ENCODE assay signal across 1 cellular context in genomic region chr7:114931656-114932011, GRCh38.
TF ChIP-seq lines count a peak whose summit lies in the region.

No MANE protein-coding gene starts in this region.

TF ChIP-seq in H1, 55 proteins besides CTCF, POLR2A, EP300 and RAD21 (continued from another document):
- no peak for TF ChIP-seq CTBP2 (IDR thresholded peaks at IDR 0.05; ENCODE audit: borderline replicate concordance, insufficient read depth, insufficient read length, low read length)
- TF ChIP-seq JUN (IDR thresholded peaks at IDR 0.05; ENCODE audit: low read depth, low read length): no peak
- no peak for TF ChIP-seq SIN3A (conservative IDR thresholded peaks at IDR 0.05 in 1 of 2, IDR thresholded peaks at IDR 0.05 in 1 of 2; ENCODE audit: low read depth in 1 of 2, low read length in 2 of 2)
- TF ChIP-seq RXRA (IDR thresholded peaks at IDR 0.05; ENCODE audit: insufficient read depth, low read depth, low read length): no peak
- no peak for TF ChIP-seq TAF7 (optimal IDR thresholded peaks at IDR 0.05; ENCODE audit: borderline replicate concordance, low read depth, low read length)
- TF ChIP-seq MAX (IDR thresholded peaks at IDR 0.05): no peak
- no peak for TF ChIP-seq SP2 (IDR thresholded peaks at IDR 0.05; ENCODE audit: low read length)
- no peak for TF ChIP-seq RNF2 (IDR thresholded peaks at IDR 0.05; ENCODE audit: borderline replicate concordance, low read depth, low read length, missing control alignments, poor library complexity, severe bottlenecking)
- no peak for TF ChIP-seq HDAC2 (IDR thresholded peaks at IDR 0.05; ENCODE audit: borderline replicate concordance in 1 of 2, low read depth in 2 of 2, low read length in 2 of 2)
- TF ChIP-seq GABPA (IDR thresholded peaks at IDR 0.05; ENCODE audit: borderline replicate concordance, insufficient read depth, low read length): no peak
- TF ChIP-seq JUND (IDR thresholded peaks at IDR 0.05; ENCODE audit: low read length): no peak
- TF ChIP-seq POU5F1 (IDR thresholded peaks at IDR 0.05; ENCODE audit: low read depth, low read length): no peak
- TF ChIP-seq YY1 (IDR thresholded peaks at IDR 0.05; ENCODE audit: low read depth, low read length): no peak
- TF ChIP-seq KDM4A (IDR thresholded peaks at IDR 0.05; ENCODE audit: low read depth, low read length, severe bottlenecking): no peak
- TF ChIP-seq, protein P1, sequence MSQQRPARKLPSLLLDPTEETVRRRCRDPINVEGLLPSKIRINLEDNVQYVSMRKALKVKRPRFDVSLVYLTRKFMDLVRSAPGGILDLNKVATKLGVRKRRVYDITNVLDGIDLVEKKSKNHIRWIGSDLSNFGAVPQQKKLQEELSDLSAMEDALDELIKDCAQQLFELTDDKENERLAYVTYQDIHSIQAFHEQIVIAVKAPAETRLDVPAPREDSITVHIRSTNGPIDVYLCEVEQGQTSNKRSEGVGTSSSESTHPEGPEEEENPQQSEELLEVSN (IDR thresholded peaks at IDR 0.05): no peak
TF ChIP-seq in H1: peak in this region for 0.
